Comparison of ENCODE assay signal across 22 cellular contexts in the genomic region with DNA sequence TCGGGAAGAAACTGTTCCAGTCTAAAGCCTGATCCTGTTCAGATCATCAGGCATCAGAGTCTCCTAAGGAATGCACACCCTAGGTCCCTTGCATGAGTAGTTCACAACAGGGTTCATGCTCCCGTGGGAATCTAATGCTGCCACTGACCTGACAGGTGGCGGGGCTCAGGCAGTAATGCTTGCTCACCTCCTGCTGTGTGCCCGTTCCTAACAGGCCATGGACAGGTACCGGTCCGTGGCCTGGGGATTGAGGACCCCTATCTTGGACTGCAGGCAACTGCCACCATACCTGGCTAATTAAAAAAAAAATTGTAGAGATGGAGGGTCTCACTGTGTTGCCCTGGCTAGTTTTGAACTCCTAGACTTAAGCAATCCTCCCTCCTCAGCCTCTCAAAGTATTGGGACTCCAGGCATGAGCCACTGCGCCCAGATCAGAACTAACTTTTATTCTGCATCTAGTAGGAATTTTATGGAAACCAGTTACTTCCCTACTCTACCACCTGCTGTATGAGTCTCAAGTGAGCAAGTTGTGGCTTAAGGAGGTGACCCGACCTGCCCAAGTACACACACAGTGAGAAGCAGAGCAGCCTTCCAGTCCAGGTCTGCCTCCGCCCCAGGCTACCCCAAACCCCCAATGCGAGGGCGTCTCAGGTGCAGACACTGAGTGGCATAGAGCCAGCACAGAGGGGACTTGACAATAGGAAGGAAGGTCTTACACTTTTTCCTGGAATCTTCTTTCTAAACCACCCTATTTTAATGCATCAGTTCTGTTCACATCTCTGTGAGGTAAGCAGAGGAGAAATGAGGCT. TPM values are rescaled to one million over a fixed set of nuclear protein-coding genes. Genes with fewer than 3 reads are reported as not detected.
DNase-seq lines count a peak whose midpoint lies in the region; ATAC-seq and TF ChIP-seq lines count a peak whose summit lies in the region.
"Had no signal": no experiment of that assay in that cellular context is flagged by ENCODE, and none has a peak within 500 bp of the region (broad histone marks: within the 10 kb centered on the region; RNA-seq: fewer than 3 reads in every experiment).

No MANE protein-coding gene starts in this region.

- no peaks in the 10 kb centered on the region for H3K36me3 Mint-ChIP-seq in WTC11
- no peaks in the 10 kb centered on the region for H3K36me3 Mint-ChIP-seq in activated T-cell treated with anti-CD3 and anti-CD28 coated beads, Interleukin-2, amount 50 U/mL, for 24 hours (ENCODE audit: low read depth)
- H3K36me3 Mint-ChIP-seq: memory B cell had no signal

- DNase-seq in WTC11 (ENCODE audit: low spot score) (no peak), islet precursor cell (peak; percentile 43), smooth muscle cell (lab: John Stamatoyannopoulos, UW; ENCODE audit: unreplicated experiment) (no peak), transverse colon (no peak), CD1c-positive myeloid dendritic cell (ENCODE audit: extremely low spot score) (no peak), NCI-H748 treated with DMSO at 0.1 percent for 48 hours (lab: John Stamatoyannopoulos, UW) (no peak)
- DNase-seq in activated T-cell treated with anti-CD3 and anti-CD28 coated beads, Interleukin-2, amount 50 U/mL, for 24 hours: no peak
- DNase-seq: activated CD4-positive, alpha-beta memory T cell treated with anti-CD3 and anti-CD28 coated beads, Interleukin-2, amount 10 ng/mL, durations not matched to agents 7 days and 5 days; AML-193; naive B cell; NCI-H2081 treated with DMSO at 0.1 percent for 48 hours; stimulated activated CD4-positive, alpha-beta T cell treated with anti-CD3 and anti-CD28 coated beads, Interleukin-4, amount 100 ng/mL, for 24 hours; stimulated activated naive CD4-positive, alpha-beta T cell treated with Interleukin-2 at 50 U/mL for 16 hours; T-helper 9 cell had no signal

- H3F3A ChIP-seq in smooth muscle cell (ENCODE audit: low read depth): no peaks in the 10 kb centered on the region

- no peak for TF ChIP-seq EP300 in transverse colon (IDR thresholded peaks at IDR 0.05; ENCODE audit: low read depth)

- ATAC-seq in WTC11: no peak
- ATAC-seq: activated CD4-positive, CD25-positive, alpha-beta regulatory T cell treated with anti-CD3 and anti-CD28 coated beads, Interleukin-2, amount 50 U/mL, for 24 hours; psoas muscle; SK-N-SH treated with all-trans-retinoic acid at 6 μM for 48 hours had no signal

- H2AFZ ChIP-seq in smooth muscle cell (ENCODE audit: low read depth): no peak overlapping the region

- 82% methylated on average over 11 of the region's 11 CpGs for WGBS in smooth muscle cell (ENCODE audit: low lambda C conversion rate)
- WGBS in transverse colon (ENCODE audit: low coverage in 1 of 2), 2 donors: 74 to 100% methylated on average over 1 to 7 of the region's 11 CpGs

- H3K36me3 ChIP-seq in HUES48 (ENCODE audit: control insufficient read depth, insufficient read depth, low read length) (no peaks in the 10 kb centered on the region; the same call in 1 of the 2 replicates), smooth muscle cell (ENCODE audit: low read depth) (no peaks in the 10 kb centered on the region), transverse colon (no peaks in the 10 kb centered on the region)
- H3K36me3 ChIP-seq: breast epithelium, thoracic aorta had no signal

- no peak for TF ChIP-seq CTCF in WTC11 (IDR thresholded peaks at IDR 0.05)
- no peak for TF ChIP-seq CTCF in smooth muscle cell (IDR thresholded peaks at IDR 0.05; ENCODE audit: borderline replicate concordance, insufficient read depth, poor library complexity, severe bottlenecking)
- TF ChIP-seq CTCF in transverse colon (IDR thresholded peaks at IDR 0.05): no peak

- peak overlapping the region; percentile 90 for H3K27ac ChIP-seq in HUES48 (ENCODE audit: low read depth, low read length)
- no peak overlapping the region for H3K27ac ChIP-seq in smooth muscle cell (ENCODE audit: low read depth)
- H3K27ac ChIP-seq in transverse colon: no peak overlapping the region
- H3K27ac ChIP-seq: breast epithelium, psoas muscle, skin epidermis, thoracic aorta had no signal

- POLR2A ChIA-PET in WTC11 (lab: Charles Lee): no interaction called here

- H3K4me2 ChIP-seq in smooth muscle cell: peak overlapping the region; percentile 31

- peaks cover 45% of the 10 kb centered on the region for H3K27me3 Mint-ChIP-seq in WTC11 (ENCODE audit: low read depth)
- peaks cover 65% of the 10 kb centered on the region for H3K27me3 Mint-ChIP-seq in activated T-cell treated with anti-CD3 and anti-CD28 coated beads, Interleukin-2, amount 50 U/mL, for 24 hours

- no peak for TF ChIP-seq POLR2A in transverse colon (IDR thresholded peaks at IDR 0.05)

- intact Hi-C loops in transverse colon (cut with DNase I; ENCODE audit: low total_unique reads): no loop called here

- no peaks in the 10 kb centered on the region for H3K9me3 ChIP-seq in HUES48 (ENCODE audit: control insufficient read depth, insufficient read depth, low read length)
- no peaks in the 10 kb centered on the region for H3K9me3 ChIP-seq in smooth muscle cell (replicated peaks; ENCODE audit: low read depth)
- H3K9me3 ChIP-seq in transverse colon: no peaks in the 10 kb centered on the region
- H3K9me3 ChIP-seq: breast epithelium, psoas muscle, thoracic aorta had no signal

- peak overlapping the region; percentile 75 for H3K4me3 Mint-ChIP-seq in WTC11
- H3K4me3 Mint-ChIP-seq in activated T-cell treated with anti-CD3 and anti-CD28 coated beads, Interleukin-2, amount 50 U/mL, for 24 hours: no peak overlapping the region
- H3K4me3 Mint-ChIP-seq: activated CD4-positive, alpha-beta memory T cell treated with anti-CD3 and anti-CD28 coated beads, Interleukin-2, amount 10 ng/mL, durations not matched to agents 7 days and 5 days; memory B cell had no signal

- H3K79me2 ChIP-seq in smooth muscle cell (ENCODE audit: low read depth): no peaks in the 10 kb centered on the region

- peaks cover 65% of the 10 kb centered on the region for H3K4me1 ChIP-seq in HUES48 (ENCODE audit: control insufficient read depth, insufficient read depth, low read length)
- H3K4me1 ChIP-seq in smooth muscle cell (ENCODE audit: low read depth): peaks cover 41% of the 10 kb centered on the region
- peaks cover 20 to 39% (median 27%) of the 10 kb centered on the region in 4 donors for H3K4me1 ChIP-seq in transverse colon

- peak overlapping the region; percentile 1; the same call in 1 of the 2 replicates for H3K9ac ChIP-seq in HUES48 (ENCODE audit: low read depth, low read length)
- no peak overlapping the region for H3K9ac ChIP-seq in smooth muscle cell (ENCODE audit: low read depth)

- H3K27ac Mint-ChIP-seq in WTC11: peak overlapping the region; percentile 67
- no peak overlapping the region for H3K27ac Mint-ChIP-seq in activated T-cell treated with anti-CD3 and anti-CD28 coated beads, Interleukin-2, amount 50 U/mL, for 24 hours
- H3K27ac Mint-ChIP-seq: activated CD4-positive, alpha-beta memory T cell treated with anti-CD3 and anti-CD28 coated beads, Interleukin-2, amount 10 ng/mL, durations not matched to agents 7 days and 5 days; memory B cell had no signal

- CTCF ChIA-PET in WTC11 (lab: Charles Lee): interaction anchor here (1.1 to 1.7 kb wide), 8 partner anchors 12 to 274 kb away, joined by 3 to 10 read pairs (median 5); partner anchors contain the start of gene PSEN1

- peak overlapping the region; percentile 55 for H3K4me3 ChIP-seq in HUES48 (ENCODE audit: low read depth, low read length)
- no peak overlapping the region for H3K4me3 ChIP-seq in smooth muscle cell
- no peak overlapping the region for H3K4me3 ChIP-seq in transverse colon
- H3K4me3 ChIP-seq: breast epithelium, psoas muscle, skin epidermis, thoracic aorta had no signal

- no peaks in the 10 kb centered on the region for H4K20me1 ChIP-seq in smooth muscle cell (ENCODE audit: low read depth)

- in situ Hi-C loops in transverse colon (cut with MboI; ENCODE audit: low pct_ligation_motif_present in 1 of 4, low pct_unique_long_range_greater_than_20kb in 1 of 4, low sequenced_read_pairs in 3 of 4): no loop called here

- H3K9me3 Mint-ChIP-seq in WTC11: no peaks in the 10 kb centered on the region
- H3K9me3 Mint-ChIP-seq in activated T-cell treated with anti-CD3 and anti-CD28 coated beads, Interleukin-2, amount 50 U/mL, for 24 hours: no peaks in the 10 kb centered on the region
- H3K9me3 Mint-ChIP-seq: activated CD4-positive, alpha-beta memory T cell treated with anti-CD3 and anti-CD28 coated beads, Interleukin-2, amount 10 ng/mL, durations not matched to agents 7 days and 5 days; memory B cell; naive B cell had no signal

- peaks cover 64% of the 10 kb centered on the region for H3K4me1 Mint-ChIP-seq in WTC11
- peaks cover 13% of the 10 kb centered on the region for H3K4me1 Mint-ChIP-seq in activated T-cell treated with anti-CD3 and anti-CD28 coated beads, Interleukin-2, amount 50 U/mL, for 24 hours (ENCODE audit: low read depth)

- H3K27me3 ChIP-seq in HUES48 (ENCODE audit: control insufficient read depth, insufficient read depth, low read length): peaks cover 37% of the 10 kb centered on the region
- peaks cover 70% of the 10 kb centered on the region for H3K27me3 ChIP-seq in smooth muscle cell (ENCODE audit: low read depth)
- H3K27me3 ChIP-seq in transverse colon: peaks cover 33% of the 10 kb centered on the region

TF ChIP-seq in WTC11, 78 proteins besides CTCF, POLR2A, EP300 and RAD21:
- TF ChIP-seq ZNF121 (CRISPR knock-in tag; IDR thresholded peaks at IDR 0.05) (peak; percentile 92), GTF2I (CRISPR knock-in tag; conservative IDR thresholded peaks at IDR 0.05) (peak; percentile 82), CDX4 (CRISPR knock-in tag; IDR thresholded peaks at IDR 0.05; ENCODE audit: borderline replicate concordance) (no peak)
TF ChIP-seq in WTC11: peak in this region for 2.

RNA-seq across cellular contexts. Expression of gene PAPLN, which starts 2.5 kb away (rescaled TPM):
- total RNA-seq in WTC11 (2021) (9.3 to 16.3 TPM (median 14.8 TPM) in 3 replicates), smooth muscle cell (1.5 and 4.3 TPM in 2 replicates), transverse colon (10 to 100 TPM in 2 of 4 donors, 1 to 10 TPM in 2; 3.0 to 15.7 (median 11.0) TPM)
- polyA plus RNA-seq in smooth muscle cell: 3.3 and 4.3 TPM in 2 replicates
